In the genomic region with DNA sequence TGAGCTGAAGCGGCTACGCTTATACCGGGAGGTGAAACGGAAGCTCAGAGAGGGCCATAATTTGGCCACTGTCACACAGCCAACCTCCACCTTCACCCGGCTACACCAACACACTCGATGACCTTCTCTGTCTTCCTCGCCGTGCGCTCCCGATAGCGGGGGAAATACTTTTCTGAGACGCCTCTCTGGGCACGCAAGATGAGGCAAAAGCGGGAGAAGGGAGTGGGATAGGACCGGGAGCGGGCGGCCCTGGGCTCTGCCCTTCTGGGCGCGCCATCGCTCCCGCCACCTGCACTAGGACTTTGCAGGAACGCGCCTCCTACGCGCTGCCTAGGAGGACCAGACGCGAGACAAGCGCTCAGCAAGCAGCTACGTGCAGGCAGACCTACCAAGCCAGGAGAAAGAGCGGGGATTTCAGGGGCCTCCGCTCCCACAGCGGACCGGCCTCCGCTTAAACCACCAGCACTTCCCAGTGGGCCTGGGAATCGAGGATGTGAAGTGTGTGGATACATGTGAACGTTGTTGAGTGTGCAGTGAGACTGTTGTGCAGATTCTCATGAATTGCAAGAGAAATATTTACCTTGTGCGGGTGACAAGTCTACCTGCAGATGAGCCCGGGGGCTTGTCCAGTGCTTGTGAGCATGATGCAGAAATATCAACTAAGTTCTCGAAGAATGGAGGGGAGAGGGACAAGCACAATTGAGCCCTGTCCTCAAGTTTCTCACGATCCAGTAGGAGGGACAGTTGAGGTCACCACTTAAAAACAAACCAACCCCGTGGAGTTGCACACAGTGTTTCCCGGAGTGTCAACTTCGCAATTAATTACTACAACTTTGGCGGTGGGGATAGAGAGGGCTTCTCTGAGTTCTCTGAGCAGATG, we compare ENCODE assay signal across 1 cellular context.
TF ChIP-seq lines count a peak whose summit lies in the region.

No MANE protein-coding gene starts in this region.

TF ChIP-seq in endothelial cell of umbilical vein, 7 proteins besides CTCF, POLR2A, EP300 and RAD21:
- TF ChIP-seq EZH2 (IDR thresholded peaks at IDR 0.05; ENCODE audit: borderline replicate concordance, low read depth, low read length, severe bottlenecking) (peak; percentile 92), FOS (IDR thresholded peaks at IDR 0.05; ENCODE audit: borderline replicate concordance, insufficient read depth, low read length) (no peak)
